ENCODE assay signal across 7 cellular contexts in the genomic region with DNA sequence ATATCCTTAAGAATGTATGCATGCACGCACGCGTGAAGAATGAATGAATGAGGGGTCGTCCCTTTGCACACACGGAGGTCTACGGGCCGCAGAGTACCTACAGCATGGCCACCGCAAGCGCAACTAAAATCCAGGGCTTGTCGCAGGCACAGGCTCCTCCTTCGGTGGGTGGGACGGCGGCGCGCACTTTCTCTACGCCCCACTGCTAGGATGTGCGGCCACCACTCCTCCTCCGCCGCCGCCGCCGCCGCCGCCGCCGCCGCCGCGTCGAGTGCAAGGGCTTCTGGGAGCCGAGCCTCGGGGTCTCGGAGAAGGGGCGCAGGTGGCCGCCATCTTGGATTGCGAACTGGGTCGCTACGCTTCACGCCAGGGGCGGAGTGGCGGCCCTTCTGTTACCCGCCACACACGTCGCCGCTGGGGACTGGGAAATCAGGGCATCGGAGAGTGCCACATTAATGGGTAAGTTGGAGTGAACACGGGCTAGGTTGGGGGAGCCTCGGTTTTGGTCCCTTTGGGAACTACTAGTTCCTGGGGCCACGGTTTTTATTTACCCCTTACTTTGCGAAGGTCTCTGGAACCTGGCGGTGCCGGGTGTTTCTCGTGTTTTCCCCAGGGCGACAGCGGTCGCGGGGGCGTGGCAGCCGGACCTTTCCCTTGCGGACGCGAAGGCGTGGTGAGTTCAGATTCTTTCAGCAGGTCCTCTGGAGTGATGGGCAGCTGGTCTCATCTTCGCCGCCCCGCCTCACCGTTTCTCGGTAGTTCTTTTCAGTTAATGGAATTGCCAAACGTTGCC.
DNase-seq lines count a peak whose midpoint lies in the region; ATAC-seq and TF ChIP-seq lines count a peak whose summit lies in the region.

A gene (plus strand): TSS at position 332 of the 793 bp plus-strand sequence. CDS start 124 bp downstream, at position 456.

- TF ChIP-seq CTCF in retinal pigment epithelial cell (conservative IDR thresholded peaks at IDR 0.05; ENCODE audit: low read depth, low read length) = no peak

- H3K4me3 ChIP-seq in retinal pigment epithelial cell (ENCODE audit: low read length) = peak within 1 kb of the TSS; percentile 90

- DNase-seq in NCI-H2029 (lab: John Stamatoyannopoulos, UW) (peak; percentile 100), T-helper 9 cell (peak; percentile 85), astrocyte of the hippocampus (ENCODE audit: low read depth, low spot score) (peak; percentile 97), hippocampal formation (lab: John Stamatoyannopoulos, UW) (peak; percentile 81 to 82), retinal pigment epithelial cell (ENCODE audit: low read depth) (peak; percentile 64)

- ATAC-seq in GM18508 (IDR thresholded peaks at IDR 0.05; ENCODE audit: insufficient read depth, unreplicated experiment) (peak; percentile 94), HG02981 (IDR thresholded peaks at IDR 0.05; ENCODE audit: unreplicated experiment) (peak; percentile 94)

Comparison
In these comparisons a context has a peak if more than half of its experiments do, and no peak if none do; other contexts are left out.
1. Peak in every context shown above with its lines: DNase-seq, ATAC-seq and H3K4me3 ChIP-seq.